Comparison of ENCODE assay signal across 15 cellular contexts in genomic region chr14:77005559-77005958, GRCh38. TPM values are rescaled to one million over a fixed set of nuclear protein-coding genes. Genes with fewer than 3 reads are reported as not detected.
DNase-seq lines count a peak whose midpoint lies in the region; ATAC-seq and TF ChIP-seq lines count a peak whose summit lies in the region.
"Had no signal": no experiment of that assay in that cellular context is flagged by ENCODE, and none has a peak within 500 bp of the region (broad histone marks: within the 10 kb centered on the region; RNA-seq: fewer than 3 reads in every experiment).

No MANE protein-coding gene starts in this region.

- POLR2A ChIA-PET in HCT116 (lab: Charles Lee) = no interaction called here

- H3K9me3 ChIP-seq in HCT116 (ENCODE audit: control insufficient read depth in 1 of 2, insufficient read depth in 1 of 2, low read depth in 1 of 2, low read length in 2 of 2) (no peaks in the 10 kb centered on the region), body of pancreas (no peaks in the 10 kb centered on the region), prostate gland (no peaks in the 10 kb centered on the region)
- H3K9me3 ChIP-seq: A549, SJSA1 had no signal

- no peak for DNase-seq in HCT116 (ENCODE audit: low read depth, low spot score)
- no peak for DNase-seq in body of pancreas
- no peak for DNase-seq in prostate gland (ENCODE audit: low spot score)
- no peak for DNase-seq in NCI-H2171 (lab: John Stamatoyannopoulos, UW)
- no peak for DNase-seq in activated CD4-positive, alpha-beta T cell treated with anti-CD3 and anti-CD28 coated beads for 1 hour
- DNase-seq: NCI-H1048, NCI-H146, NCI-H2081 treated with DMSO at 0.1 percent for 48 hours, NCI-H2227 treated with DMSO at 0.1 percent for 48 hours, NCI-H526 had no signal

- H3K27me3 ChIP-seq in HCT116 (ENCODE audit: insufficient read depth, low read length) = no peaks in the 10 kb centered on the region
- no peaks in the 10 kb centered on the region for H3K27me3 ChIP-seq in body of pancreas
- H3K27me3 ChIP-seq in prostate gland (replicated peaks; ENCODE audit: insufficient read depth) = no peaks in the 10 kb centered on the region
- H3K27me3 ChIP-seq: SJSA1 had no signal

- no peaks in the 10 kb centered on the region for H4K20me1 ChIP-seq in HCT116 (ENCODE audit: insufficient read depth)

- H2AFZ ChIP-seq in HCT116 (ENCODE audit: low read depth, low read length, poor library complexity, severe bottlenecking) = peak overlapping the region; percentile 38

- H3K36me3 ChIP-seq in HCT116 (ENCODE audit: control insufficient read depth in 1 of 2, insufficient read depth in 2 of 2, low read length in 2 of 2) = no peaks in the 10 kb centered on the region
- H3K36me3 ChIP-seq in body of pancreas (replicated peaks in 1 of 2; ENCODE audit: insufficient read depth in 1 of 2, low read depth in 2 of 2) = no peaks in the 10 kb centered on the region
- H3K36me3 ChIP-seq in prostate gland = no peaks in the 10 kb centered on the region
- H3K36me3 ChIP-seq: SJSA1 had no signal

- RAD21 ChIA-PET in HCT116 (lab: Charles Lee; ENCODE audit: low non-redundant PET in 1 of 2, low total read pairs in 2 of 2, uncharacterized antibody in 2 of 2, unreplicated experiment in 2 of 2) = no interaction called here

- 82 to 86% methylated on average over 3 of the region's 3 CpGs for WGBS in body of pancreas, 2 donors
- 85% methylated on average over 3 of the region's 3 CpGs for WGBS in prostate gland

- CTCF ChIA-PET in HCT116 (lab: Charles Lee) = no interaction called here

- H3K27ac ChIP-seq in 22Rv1 = peak overlapping the region; percentile 99
- no peak overlapping the region for H3K27ac ChIP-seq in HCT116 (ENCODE audit: low read depth, low read length)
- H3K27ac ChIP-seq in body of pancreas = peak overlapping the region; percentile 59 to 96 (median 93)
- H3K27ac ChIP-seq in prostate gland = peak overlapping the region; percentile 87 to 92
- H3K27ac ChIP-seq: SJSA1 had no signal

- H3K9me2 ChIP-seq in HCT116 (ENCODE audit: insufficient read depth) = no peaks in the 10 kb centered on the region

- ATAC-seq in HCT116 = no peak
- ATAC-seq in body of pancreas = no peak
- ATAC-seq in GM21723 (IDR thresholded peaks at IDR 0.05; ENCODE audit: unreplicated experiment) = no peak
- no peak for ATAC-seq in HG03432 (IDR thresholded peaks at IDR 0.05; ENCODE audit: unreplicated experiment)
- ATAC-seq: A549 had no signal

- no peaks in the 10 kb centered on the region for H3K79me2 ChIP-seq in HCT116 (ENCODE audit: insufficient read depth, low read length)

- TF ChIP-seq RAD21 in HCT116 (IDR thresholded peaks at IDR 0.05; ENCODE audit: low read depth) = no peak

- peaks cover 52 to 64% of the 10 kb centered on the region in 2 experiments for H3K4me1 ChIP-seq in HCT116 (ENCODE audit: control insufficient read depth in 1 of 2, insufficient read depth in 2 of 2, low read length in 2 of 2)
- H3K4me1 ChIP-seq in body of pancreas = peaks cover 73% of the 10 kb centered on the region
- peaks cover 28% of the 10 kb centered on the region for H3K4me1 ChIP-seq in prostate gland (replicated peaks)
- H3K4me1 ChIP-seq: SJSA1 had no signal

- H3K9ac ChIP-seq in HCT116 (ENCODE audit: low read length) = no peak overlapping the region

- H3K4me3 ChIP-seq in HCT116 (replicated peaks in 1 of 2; ENCODE audit: low read depth in 1 of 2, low read length in 2 of 2) = no peak overlapping the region
- no peak overlapping the region for H3K4me3 ChIP-seq in body of pancreas
- H3K4me3 ChIP-seq in prostate gland = no peak overlapping the region
- H3K4me3 ChIP-seq: A549, SJSA1 had no signal

- TF ChIP-seq CTCF in 22Rv1 (IDR thresholded peaks at IDR 0.05) (no peak), HCT116 (IDR thresholded peaks at IDR 0.05 in 2 of 3, conservative IDR thresholded peaks at IDR 0.05 in 1 of 3; ENCODE audit: borderline replicate concordance in 1 of 3, insufficient read depth in 1 of 3, low read depth in 2 of 3, low read length in 2 of 3) (no peak), body of pancreas (IDR thresholded peaks at IDR 0.05) (no peak), prostate gland (IDR thresholded peaks at IDR 0.05) (no peak)

- no peak for TF ChIP-seq POLR2A in HCT116 (IDR thresholded peaks at IDR 0.05; ENCODE audit: borderline replicate concordance, extremely low read depth, insufficient read depth, insufficient read length)
- TF ChIP-seq POLR2A in body of pancreas (IDR thresholded peaks at IDR 0.05) = no peak
- TF ChIP-seq POLR2A in prostate gland (IDR thresholded peaks at IDR 0.05) = no peak

- BruUV-seq in HCT116 (replicated peaks; lab: Mats Ljungman, UMichigan) = no TSS peak

- intact Hi-C loops in HCT116 (cut with micrococcal nuclease) = no loop called here
- intact Hi-C loops in body of pancreas (cut with DNase I) = no loop called here
- intact Hi-C loops in prostate gland (cut with DNase I) = no loop called here

- H3K4me2 ChIP-seq in HCT116 (ENCODE audit: low read length) = peak overlapping the region; percentile 26
- H3K4me2 ChIP-seq: A549 had no signal

TF ChIP-seq in HCT116, 20 proteins besides CTCF, POLR2A, EP300 and RAD21:
- TF ChIP-seq SP1 (IDR thresholded peaks at IDR 0.05; ENCODE audit: low read depth) (no peak), EZH2phosphoT487 (IDR thresholded peaks at IDR 0.05; ENCODE audit: borderline replicate concordance) (no peak), CEBPB (IDR thresholded peaks at IDR 0.05; ENCODE audit: low read depth) (no peak), ZFX (IDR thresholded peaks at IDR 0.05) (no peak), EGR1 (IDR thresholded peaks at IDR 0.05; ENCODE audit: low read depth) (no peak), TCF7L2 (IDR thresholded peaks at IDR 0.05; ENCODE audit: borderline replicate concordance, extremely low read depth, insufficient read depth, insufficient read length) (no peak), ATF3 (IDR thresholded peaks at IDR 0.05) (no peak), MAX (IDR thresholded peaks at IDR 0.05) (no peak), ZBTB33 (IDR thresholded peaks at IDR 0.05; ENCODE audit: extremely low read depth, insufficient replicate concordance, low read length) (no peak), SIN3A (IDR thresholded peaks at IDR 0.05; ENCODE audit: low read depth) (no peak), YY1 (IDR thresholded peaks at IDR 0.05; ENCODE audit: extremely low read depth, insufficient replicate concordance, low read depth, low read length) (no peak), ELF1 (IDR thresholded peaks at IDR 0.05; ENCODE audit: borderline replicate concordance, low read depth) (no peak), ZNF274 (IDR thresholded peaks at IDR 0.05; ENCODE audit: low read depth, low read length) (no peak), REST (IDR thresholded peaks at IDR 0.05; ENCODE audit: low read depth) (no peak)

RNA-seq across cellular contexts. Expression of gene IRF2BPL, which starts 22.9 kb away (rescaled TPM):
- total RNA-seq in HCT116 (2021; ENCODE audit: unreplicated experiment) (74.6 TPM), body of pancreas (10 to 100 TPM; 26.7 to 52.1 TPM), prostate gland (100 to 1,000 TPM; 113 to 141 TPM)
- polyA plus RNA-seq in HCT116 (2012) = 47.4 and 49.8 TPM in 2 replicates
